8 cellular contexts compared by ENCODE assay signal in genomic region chr16:31064882-31065461, GRCh38. TPM values are rescaled to one million over a fixed set of nuclear protein-coding genes. Genes with fewer than 3 reads are reported as not detected.
A peak's percentile ranks its signal among the peaks of the same experiment; 100 is the strongest.
DNase-seq lines count a peak whose midpoint lies in the region; ATAC-seq and TF ChIP-seq lines count a peak whose summit lies in the region.

No MANE protein-coding gene starts in this region.

- peak overlapping the region; percentile 33 for H3K18ac ChIP-seq in trophoblast cell (ENCODE audit: low read length)

- H4K8ac ChIP-seq in trophoblast cell (ENCODE audit: low read depth, low read length): peak overlapping the region; percentile 58

- no peak overlapping the region for H2BK12ac ChIP-seq in trophoblast cell (ENCODE audit: low read length)

- peak overlapping the region; percentile 72 to 94 (median 88) for H3K27ac Mint-ChIP-seq in CD8-positive, alpha-beta memory T cell

- TF ChIP-seq CTCF in RWPE1 (conservative IDR thresholded peaks at IDR 0.05; ENCODE audit: low read depth) (no peak), right lobe of liver (IDR thresholded peaks at IDR 0.05) (no peak)

- H3K4me2 ChIP-seq in trophoblast cell (ENCODE audit: low read length): peak overlapping the region; percentile 47

- POLR2A ChIA-PET in CD8-positive, alpha-beta memory T cell (lab: Charles Lee): interaction anchor here (0.7 to 3.8 kb wide), 2 partner anchors 8 to 94 kb away, joined by 3 to 14 read pairs; partner anchors contain the start of genes ZNF646 and ZNF668
- POLR2A ChIA-PET in RWPE1 (lab: Yijun Ruan, JAX; ENCODE audit: low non-redundant PET): interaction anchor here (0.9 kb wide), 1 partner anchor 68 kb away, joined by 3 read pairs; no protein-coding TSS in a partner anchor

- no peak overlapping the region for H3K4ac ChIP-seq in trophoblast cell (ENCODE audit: low read depth, low read length)

- H4K12ac ChIP-seq in trophoblast cell (ENCODE audit: low read depth, low read length): peak overlapping the region; percentile 56

- peaks cover 0 to 19% (median 1%) of the 10 kb centered on the region in 3 donors for H3K36me3 Mint-ChIP-seq in CD8-positive, alpha-beta memory T cell

- no peaks in the 10 kb centered on the region for H3K36me3 ChIP-seq in CD8-positive, alpha-beta memory T cell (ENCODE audit: insufficient read depth, low read length)
- H3K36me3 ChIP-seq in trophoblast cell (ENCODE audit: control insufficient read depth in 1 of 2, insufficient read depth in 2 of 2, low read length in 2 of 2) (peaks cover 30 to 32% of the 10 kb centered on the region in 2 experiments), right lobe of liver (no peaks in the 10 kb centered on the region), HAP-1 (replicated peaks) (peaks cover 13% of the 10 kb centered on the region; the same call in 1 of the 2 replicates)

- peak overlapping the region; percentile 50 for H4K91ac ChIP-seq in trophoblast cell (ENCODE audit: low read depth, low read length)

- peaks cover 50% of the 10 kb centered on the region for H3K4me1 ChIP-seq in CD8-positive, alpha-beta memory T cell (ENCODE audit: insufficient read depth, low read length)
- peaks cover 10 to 16% of the 10 kb centered on the region in 2 experiments for H3K4me1 ChIP-seq in trophoblast cell (ENCODE audit: control insufficient read depth in 1 of 2, insufficient read depth in 2 of 2, low read length in 2 of 2)
- no peaks in the 10 kb centered on the region for H3K4me1 ChIP-seq in right lobe of liver
- no peaks in the 10 kb centered on the region for H3K4me1 ChIP-seq in HAP-1

- no CpG with 5 or more reads among the region's 4 CpGs for WGBS in trophoblast cell (ENCODE audit: extremely low coverage, insufficient coverage, insufficient read length)
- WGBS in right lobe of liver (ENCODE audit: insufficient coverage, low coverage, low lambda C conversion rate, missing lambda C conversion rate): 86% methylated on average over 3 of the region's 4 CpGs

- TF ChIP-seq POLR2A in right lobe of liver (IDR thresholded peaks at IDR 0.05): no peak

- H2AFZ ChIP-seq in trophoblast cell (ENCODE audit: insufficient read depth, low read length, poor library complexity): no peak overlapping the region

- DNase-seq in CD8-positive, alpha-beta memory T cell: no peak
- DNase-seq in RWPE1 (ENCODE audit: low spot score): peak; percentile 79
- DNase-seq in epithelial cell of prostate (ENCODE audit: low read depth, low spot score): peak; percentile 60
- DNase-seq in trophoblast cell: peak; percentile 91 to 95
- no peak for DNase-seq in right lobe of liver
- no peak for DNase-seq in NCI-H2196 treated with DMSO at 0.1 percent for 48 hours (lab: John Stamatoyannopoulos, UW; ENCODE audit: unreplicated experiment)
- DNase-seq in HAP-1 (ENCODE audit: low spot score in 2 of 2): no peak

- in situ Hi-C loops in HAP-1 (cut with MboI; ENCODE audit: low sequenced_read_pairs): no loop called here

- no peaks in the 10 kb centered on the region for H3K9me3 ChIP-seq in CD8-positive, alpha-beta memory T cell (ENCODE audit: low read length)
- H3K9me3 ChIP-seq in trophoblast cell (ENCODE audit: insufficient read depth, low read depth, low read length) (peaks cover 2% of the 10 kb centered on the region), right lobe of liver (no peaks in the 10 kb centered on the region), HAP-1 (no peaks in the 10 kb centered on the region)

- H3K27ac ChIP-seq in CD8-positive, alpha-beta memory T cell (ENCODE audit: low read depth, low read length): no peak overlapping the region
- H3K27ac ChIP-seq in RWPE1: peak overlapping the region; percentile 96
- peak overlapping the region; percentile 89 for H3K27ac ChIP-seq in epithelial cell of prostate
- H3K27ac ChIP-seq in trophoblast cell (ENCODE audit: low read depth, low read length): peak overlapping the region; percentile 60
- H3K27ac ChIP-seq in right lobe of liver: no peak overlapping the region

- intact Hi-C loops in right lobe of liver (cut with DNase I): no loop called here

- CTCF ChIA-PET in CD8-positive, alpha-beta memory T cell (lab: Charles Lee): interaction anchor here (1.0 to 2.1 kb wide), 2 partner anchors 9 to 70 kb away, joined by 3 to 8 read pairs; partner anchors contain the start of genes ZNF646 and ZNF668
- CTCF ChIA-PET in RWPE1 (lab: Yijun Ruan, JAX): interaction anchor here (0.6 to 1.1 kb wide), 3 partner anchors 12 to 115 kb away, joined by 3 read pairs; no protein-coding TSS in a partner anchor

- no peak overlapping the region for H2BK5ac ChIP-seq in trophoblast cell (ENCODE audit: low read depth, low read length, poor library complexity)

- H3K27me3 ChIP-seq in CD8-positive, alpha-beta memory T cell (ENCODE audit: insufficient read depth, low read length, poor library complexity, severe bottlenecking): no peaks in the 10 kb centered on the region
- H3K27me3 ChIP-seq in trophoblast cell (ENCODE audit: insufficient read depth, low read length) (no peaks in the 10 kb centered on the region), right lobe of liver (no peaks in the 10 kb centered on the region), HAP-1 (ENCODE audit: low read depth) (no peaks in the 10 kb centered on the region)

- H3K14ac ChIP-seq in trophoblast cell (ENCODE audit: low read length): no peak overlapping the region

- no peak overlapping the region for H3K4me3 ChIP-seq in CD8-positive, alpha-beta memory T cell (ENCODE audit: low read length)
- H3K4me3 ChIP-seq in trophoblast cell (ENCODE audit: low read depth, low read length) (no peak overlapping the region), right lobe of liver (no peak overlapping the region), HAP-1 (no peak overlapping the region)

- peak overlapping the region; percentile 41 for H2BK120ac ChIP-seq in trophoblast cell (ENCODE audit: insufficient read depth, low read length, poor library complexity)

- H3K27me3 Mint-ChIP-seq in CD8-positive, alpha-beta memory T cell: no peaks in the 10 kb centered on the region

- no peaks in the 10 kb centered on the region for H3K9me3 Mint-ChIP-seq in CD8-positive, alpha-beta memory T cell

- peaks cover 6% of the 10 kb centered on the region for H3K79me1 ChIP-seq in trophoblast cell (ENCODE audit: low read length)

- H3K23ac ChIP-seq in trophoblast cell (ENCODE audit: low read length): no peak overlapping the region

- peak overlapping the region; percentile 78 to 92 (median 85) for H3K4me3 Mint-ChIP-seq in CD8-positive, alpha-beta memory T cell

- peak overlapping the region; percentile 55 for H2AK5ac ChIP-seq in trophoblast cell (ENCODE audit: low read length)

- no peak for ATAC-seq in right lobe of liver
- ATAC-seq in HG02798 (IDR thresholded peaks at IDR 0.05; ENCODE audit: poor library complexity, unreplicated experiment): no peak

- H3K4me1 Mint-ChIP-seq in CD8-positive, alpha-beta memory T cell: peaks cover 57 to 79% (median 72%) of the 10 kb centered on the region in 3 donors

- H3K9ac ChIP-seq in trophoblast cell (ENCODE audit: low read length): peak overlapping the region; percentile 35

- no peaks in the 10 kb centered on the region for H3K79me2 ChIP-seq in trophoblast cell (ENCODE audit: control insufficient read depth, insufficient read depth, low read length, poor library complexity)

RNA-seq across cellular contexts. Expression of gene ZNF668, which starts 9.1 kb away (rescaled TPM):
- total RNA-seq in CD8-positive, alpha-beta memory T cell: 10 to 100 TPM; 15.9 to 20.5 TPM
- 8.7 TPM for polyA plus RNA-seq in CD8-positive, alpha-beta memory T cell
- 21.2 and 21.4 TPM in 2 replicates for polyA plus RNA-seq in trophoblast cell (2013)
- total RNA-seq in right lobe of liver: 1 to 10 TPM; 2.0 to 4.6 (median 3.5) TPM

RNA-seq across cellular contexts. Expression of gene ZNF646, which starts 9.2 kb away (rescaled TPM):
- total RNA-seq in CD8-positive, alpha-beta memory T cell: 10 to 100 TPM; 23.4 to 25.9 TPM
- 9.3 TPM for polyA plus RNA-seq in CD8-positive, alpha-beta memory T cell
- polyA plus RNA-seq in trophoblast cell (2013): 13.3 and 15.2 TPM in 2 replicates
- total RNA-seq in right lobe of liver: 1 to 10 TPM; 4.2 to 5.0 (median 4.5) TPM

RNA-seq across cellular contexts. Expression of gene PRSS53, which starts 23.8 kb away (rescaled TPM):
- 1 to 10 TPM; 3.3 to 4.6 TPM for total RNA-seq in CD8-positive, alpha-beta memory T cell
- polyA plus RNA-seq in CD8-positive, alpha-beta memory T cell: 0.59 TPM
- 1.4 and 1.5 TPM in 2 replicates for polyA plus RNA-seq in trophoblast cell (2013)
- total RNA-seq in right lobe of liver: 10 to 100 TPM in 1 of 6 experiments, 1 to 10 TPM in 5; 2.3 to 14.8 (median 3.9) TPM

RNA-seq across cellular contexts. Expression of gene VKORC1, which starts 29.6 kb away (rescaled TPM):
- total RNA-seq in CD8-positive, alpha-beta memory T cell: 10 to 100 TPM; 66.0 to 74.3 TPM
- polyA plus RNA-seq in CD8-positive, alpha-beta memory T cell: 124 TPM
- 112 and 118 TPM in 2 replicates for polyA plus RNA-seq in trophoblast cell (2013)
- total RNA-seq in right lobe of liver: 100 to 1,000 TPM; 102 to 297 (median 199) TPM

RNA-seq across cellular contexts. Expression of gene STX4, which starts 31.6 kb away (rescaled TPM):
- 10 to 100 TPM; 53.0 to 55.0 TPM for total RNA-seq in CD8-positive, alpha-beta memory T cell
- 34.5 TPM for polyA plus RNA-seq in CD8-positive, alpha-beta memory T cell
- 45.3 and 51.4 TPM in 2 replicates for polyA plus RNA-seq in trophoblast cell (2013)
- total RNA-seq in right lobe of liver: 10 to 100 TPM; 18.8 to 52.8 (median 23.6) TPM

Comparison
In these comparisons a context has a peak if more than half of its experiments do, and no peak if none do; other contexts are left out.
1. DNase-seq: peak in RWPE1 (single experiment), epithelial cell of prostate (single experiment) and trophoblast cell (2 of 2); none in CD8-positive, alpha-beta memory T cell (0 of 5), right lobe of liver (0 of 3), NCI-H2196 treated with DMSO at 0.1 percent for 48 hours (single experiment) and HAP-1 (0 of 2).
2. H3K27ac ChIP-seq: peak in RWPE1 (single experiment), epithelial cell of prostate (single experiment) and trophoblast cell (single experiment); none in CD8-positive, alpha-beta memory T cell (single experiment) and right lobe of liver (0 of 3).
3. RNA of gene ZNF646, which starts 9.2 kb away (total RNA-seq): 23.4 to 25.9 TPM in CD8-positive, alpha-beta memory T cell; 4.2 to 5.0 TPM in right lobe of liver; every median in the first group is over 4 times any median in the second.